Comparison of ENCODE assay signal across 15 cellular contexts in the genomic region with DNA sequence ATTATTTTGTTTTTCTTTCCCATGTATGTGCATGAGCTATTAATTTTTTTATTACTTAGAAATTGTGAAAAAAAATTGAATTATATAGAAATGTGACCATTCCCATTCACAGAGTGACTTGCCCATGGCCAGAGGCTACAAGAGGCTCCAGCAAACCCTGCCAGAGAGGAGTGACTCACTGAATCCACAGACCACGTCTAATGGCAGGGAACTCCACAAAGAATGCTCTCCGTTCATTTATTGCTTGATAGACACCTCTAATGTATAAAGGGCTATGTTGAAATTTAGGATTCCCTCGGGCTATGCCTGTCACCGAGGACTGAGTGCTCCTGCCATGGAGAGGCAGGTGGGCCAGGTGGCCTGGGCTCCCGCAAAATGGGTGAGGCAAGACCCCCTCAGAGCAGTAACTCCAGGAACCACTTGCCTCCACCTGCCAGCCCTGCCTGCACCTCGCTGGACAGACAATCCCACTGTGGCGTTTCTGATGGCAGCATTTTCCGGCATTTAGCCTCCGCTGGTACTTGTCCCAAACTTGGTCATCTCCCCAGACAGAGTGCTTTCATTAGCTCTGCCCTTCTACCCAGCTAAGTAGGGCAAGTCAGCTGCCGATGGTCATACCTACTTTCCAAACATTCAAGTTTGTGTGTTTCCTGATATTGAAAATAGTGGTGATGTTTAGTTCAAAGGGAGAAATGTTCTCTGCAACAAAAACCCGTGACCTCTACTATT.
DNase-seq lines count a peak whose midpoint lies in the region; ATAC-seq and TF ChIP-seq lines count a peak whose summit lies in the region.
"Had no signal": no experiment of that assay in that cellular context is flagged by ENCODE, and none has a peak within 500 bp of the region (broad histone marks: within the 10 kb centered on the region; RNA-seq: fewer than 3 reads in every experiment).

No MANE protein-coding gene starts in this region.

- H3K4me3 Mint-ChIP-seq in activated CD4-positive, alpha-beta T cell treated with anti-CD3 and anti-CD28 coated beads for 36 hours, result no peak overlapping the region
- no peak overlapping the region for H3K4me3 Mint-ChIP-seq in activated naive CD8-positive, alpha-beta T cell treated with anti-CD3 and anti-CD28 coated beads, Interleukin-2, amount 50 U/mL, for 24 hours
- H3K4me3 Mint-ChIP-seq: nephron had no signal

- H3K9me3 Mint-ChIP-seq in activated CD4-positive, alpha-beta T cell treated with anti-CD3 and anti-CD28 coated beads for 36 hours (ENCODE audit: low read depth), result no peaks in the 10 kb centered on the region
- no peaks in the 10 kb centered on the region for H3K9me3 Mint-ChIP-seq in activated naive CD8-positive, alpha-beta T cell treated with anti-CD3 and anti-CD28 coated beads, Interleukin-2, amount 50 U/mL, for 24 hours
- H3K9me3 Mint-ChIP-seq: nephron had no signal

- POLR2A ChIA-PET in activated CD4-positive, alpha-beta T cell treated with anti-CD3 and anti-CD28 coated beads for 36 hours (lab: Charles Lee), result no interaction called here

- H3K4me3 ChIP-seq in astrocyte of the cerebellum (ENCODE audit: low read depth, low read length), result no peak overlapping the region
- H3K4me3 ChIP-seq: HAP-1, suprapubic skin had no signal

- in situ Hi-C loops in astrocyte of the cerebellum (cut with HindIII; ENCODE audit: low sequenced_read_pairs), result no loop called here

- CTCF ChIA-PET in activated CD4-positive, alpha-beta T cell treated with anti-CD3 and anti-CD28 coated beads for 36 hours (lab: Charles Lee), result interaction anchor here (0.9 kb wide), 2 partner anchors 16 to 73 kb away, joined by 4 read pairs; no protein-coding TSS in a partner anchor

- peak; percentile 82 for DNase-seq in COLO829 (ENCODE audit: low spot score)
- DNase-seq in M059J (ENCODE audit: low read depth), result peak; percentile 93
- DNase-seq in astrocyte of the cerebellum (ENCODE audit: low read depth), result peak; percentile 79
- DNase-seq in kidney tubule cell (ENCODE audit: low spot score), result peak; percentile 72
- no peak for DNase-seq in UCSD-AML1 (lab: John Stamatoyannopoulos, UW; ENCODE audit: unreplicated experiment)
- DNase-seq in activated CD4-positive, alpha-beta T cell treated with anti-CD3 and anti-CD28 coated beads for 36 hours, result no peak
- DNase-seq in activated naive CD8-positive, alpha-beta T cell treated with anti-CD3 and anti-CD28 coated beads, Interleukin-2, amount 50 U/mL, for 24 hours, result no peak
- DNase-seq: activated T-cell treated with anti-CD3 and anti-CD28 coated beads for 4 hours, cortex of kidney, DMS 273 treated with DMSO at 0.1 percent for 48 hours, T-helper 2 cell had no signal

- H3K36me3 Mint-ChIP-seq in activated CD4-positive, alpha-beta T cell treated with anti-CD3 and anti-CD28 coated beads for 36 hours (ENCODE audit: low read depth), result no peaks in the 10 kb centered on the region
- H3K36me3 Mint-ChIP-seq in activated naive CD8-positive, alpha-beta T cell treated with anti-CD3 and anti-CD28 coated beads, Interleukin-2, amount 50 U/mL, for 24 hours (ENCODE audit: low read depth), result no peaks in the 10 kb centered on the region

- no peaks in the 10 kb centered on the region for H3K27me3 Mint-ChIP-seq in activated CD4-positive, alpha-beta T cell treated with anti-CD3 and anti-CD28 coated beads for 36 hours
- no peaks in the 10 kb centered on the region for H3K27me3 Mint-ChIP-seq in activated naive CD8-positive, alpha-beta T cell treated with anti-CD3 and anti-CD28 coated beads, Interleukin-2, amount 50 U/mL, for 24 hours

- intact Hi-C loops in activated CD4-positive, alpha-beta T cell treated with anti-CD3 and anti-CD28 coated beads for 36 hours (cut with DNase I, micrococcal nuclease), result no loop called here

- no peak for ATAC-seq in HG03439 (IDR thresholded peaks at IDR 0.05; ENCODE audit: unreplicated experiment)
- no peak for ATAC-seq in activated CD4-positive, alpha-beta T cell treated with anti-CD3 and anti-CD28 coated beads for 36 hours
- ATAC-seq in activated naive CD8-positive, alpha-beta T cell treated with anti-CD3 and anti-CD28 coated beads, Interleukin-2, amount 50 U/mL, for 24 hours, result no peak

- peaks cover 14% of the 10 kb centered on the region for H3K4me1 Mint-ChIP-seq in activated CD4-positive, alpha-beta T cell treated with anti-CD3 and anti-CD28 coated beads for 36 hours
- peaks cover 21% of the 10 kb centered on the region for H3K4me1 Mint-ChIP-seq in activated naive CD8-positive, alpha-beta T cell treated with anti-CD3 and anti-CD28 coated beads, Interleukin-2, amount 50 U/mL, for 24 hours

- no peak for TF ChIP-seq CTCF in astrocyte of the cerebellum (IDR thresholded peaks at IDR 0.05; ENCODE audit: low read depth, low read length, missing control alignments)

- H3K27ac Mint-ChIP-seq in activated CD4-positive, alpha-beta T cell treated with anti-CD3 and anti-CD28 coated beads for 36 hours, result no peak overlapping the region
- no peak overlapping the region for H3K27ac Mint-ChIP-seq in activated naive CD8-positive, alpha-beta T cell treated with anti-CD3 and anti-CD28 coated beads, Interleukin-2, amount 50 U/mL, for 24 hours

Comparison
In these comparisons a context has a peak if more than half of its experiments do, and no peak if none do; other contexts are left out.
1. DNase-seq: peak in COLO829 (single experiment), M059J (single experiment), astrocyte of the cerebellum (single experiment) and kidney tubule cell (single experiment); none in UCSD-AML1 (single experiment), activated CD4-positive, alpha-beta T cell treated with anti-CD3 and anti-CD28 coated beads for 36 hours (single experiment) and activated naive CD8-positive, alpha-beta T cell treated with anti-CD3 and anti-CD28 coated beads, Interleukin-2, amount 50 U/mL, for 24 hours (single experiment).